Comparison of ENCODE assay signal across 20 cellular contexts in the genomic region with DNA sequence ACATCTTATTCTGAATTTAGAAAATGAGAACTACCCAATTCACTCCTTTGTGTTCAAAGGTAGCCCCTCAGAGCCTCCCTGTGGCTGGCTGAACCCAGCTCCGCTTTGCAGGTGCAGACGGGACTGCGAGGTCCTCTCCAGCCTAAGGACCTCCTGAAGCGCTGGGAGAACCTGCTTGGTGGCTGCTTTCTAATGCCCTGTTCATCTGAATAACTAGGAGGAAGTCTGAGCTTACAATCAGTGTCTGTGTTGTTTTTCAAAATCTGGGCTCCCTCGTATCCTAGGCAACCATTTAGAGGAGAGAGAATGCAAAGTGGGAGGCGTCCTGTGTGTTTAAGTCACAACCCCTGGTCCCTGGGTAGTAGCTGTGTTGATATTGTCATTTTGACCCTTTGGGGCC.
"Had no signal": no experiment of that assay in that cellular context is flagged by ENCODE, and none has a peak within 500 bp of the region (broad histone marks: within the 10 kb centered on the region; RNA-seq: fewer than 3 reads in every experiment).

No MANE protein-coding gene starts in this region.

- H3K79me2 ChIP-seq: parathyroid adenoma had no signal

- H3K27me3 ChIP-seq: suprapubic skin, transverse colon, uterus had no signal

- H3K4me2 ChIP-seq: smooth muscle cell had no signal

- H3K4me3 Mint-ChIP-seq: activated B cell treated with CpG ODN at 0.5 μM for 24 hours; activated CD4-positive, alpha-beta memory T cell treated with anti-CD3 and anti-CD28 coated beads for 36 hours; activated naive CD8-positive, alpha-beta T cell treated with anti-CD3 and anti-CD28 coated beads for 36 hours; activated T-helper 17 cell treated with anti-CD3 and anti-CD28 coated beads, Interleukin-2, amount 50 U/mL, for 72 hours; dendritic cell treated with granulocyte-macrophage colony-stimulating factor and Interleukin-4, amounts not matched to agents 40 ng/mL and 50 ng/mL, for 4 days; mesothelial cell of epicardium; natural killer cell treated with Interleukin-12 subunit alpha and Interleukin-12 subunit beta and Interleukin-15 and Interleukin-18, amount 100 ng/mL, for 72 hours; stimulated activated naive CD8-positive, alpha-beta T cell treated with anti-CD3 and anti-CD28 coated beads, Interleukin-15, amount 100 ng/mL, for 72 hours had no signal

- H2AFZ ChIP-seq: parathyroid adenoma had no signal

- H3K27me3 Mint-ChIP-seq: activated B cell treated with CpG ODN at 0.5 μM for 24 hours; activated CD4-positive, alpha-beta memory T cell treated with anti-CD3 and anti-CD28 coated beads for 36 hours; activated naive CD8-positive, alpha-beta T cell treated with anti-CD3 and anti-CD28 coated beads for 36 hours; activated T-helper 17 cell treated with anti-CD3 and anti-CD28 coated beads, Interleukin-2, amount 50 U/mL, for 72 hours; dendritic cell treated with granulocyte-macrophage colony-stimulating factor and Interleukin-4, amounts not matched to agents 40 ng/mL and 50 ng/mL, for 4 days; natural killer cell treated with Interleukin-12 subunit alpha and Interleukin-12 subunit beta and Interleukin-15 and Interleukin-18, amount 100 ng/mL, for 72 hours; stimulated activated naive CD8-positive, alpha-beta T cell treated with anti-CD3 and anti-CD28 coated beads, Interleukin-15, amount 100 ng/mL, for 72 hours had no signal

- H3K4me1 Mint-ChIP-seq: activated B cell treated with CpG ODN at 0.5 μM for 24 hours; activated naive CD8-positive, alpha-beta T cell treated with anti-CD3 and anti-CD28 coated beads for 36 hours; activated T-helper 17 cell treated with anti-CD3 and anti-CD28 coated beads, Interleukin-2, amount 50 U/mL, for 72 hours; stimulated activated naive CD8-positive, alpha-beta T cell treated with anti-CD3 and anti-CD28 coated beads, Interleukin-15, amount 100 ng/mL, for 72 hours had no signal

- H3K27ac Mint-ChIP-seq: activated B cell treated with CpG ODN at 0.5 μM for 24 hours; activated CD4-positive, alpha-beta memory T cell treated with anti-CD3 and anti-CD28 coated beads for 36 hours; activated naive CD8-positive, alpha-beta T cell treated with anti-CD3 and anti-CD28 coated beads for 36 hours; activated T-helper 17 cell treated with anti-CD3 and anti-CD28 coated beads, Interleukin-2, amount 50 U/mL, for 72 hours; dendritic cell treated with granulocyte-macrophage colony-stimulating factor and Interleukin-4, amounts not matched to agents 40 ng/mL and 50 ng/mL, for 4 days; mesothelial cell of epicardium; natural killer cell treated with Interleukin-12 subunit alpha and Interleukin-12 subunit beta and Interleukin-15 and Interleukin-18, amount 100 ng/mL, for 72 hours; stimulated activated naive CD8-positive, alpha-beta T cell treated with anti-CD3 and anti-CD28 coated beads, Interleukin-15, amount 100 ng/mL, for 72 hours had no signal

- H3K4me3 ChIP-seq: lung, smooth muscle cell, suprapubic skin, transverse colon, uterus had no signal

- H3K9me3 ChIP-seq: uterus had no signal

- H3K9ac ChIP-seq: parathyroid adenoma had no signal

- H3K27ac ChIP-seq: parathyroid adenoma, suprapubic skin, transverse colon, uterus had no signal

- H3K36me3 ChIP-seq: suprapubic skin, transverse colon, uterus had no signal

- DNase-seq: activated B cell treated with CpG ODN at 0.5 μM for 24 hours; activated CD4-positive, alpha-beta memory T cell treated with anti-CD3 and anti-CD28 coated beads for 36 hours; activated CD4-positive, alpha-beta T cell treated with anti-CD3 and anti-CD28 coated beads for 4 hours; activated naive CD4-positive, alpha-beta T cell; activated naive CD8-positive, alpha-beta T cell treated with anti-CD3 and anti-CD28 coated beads for 36 hours; activated T-cell treated with anti-CD3 and anti-CD28 coated beads, Interleukin-2, amount 50 U/mL, for 1 hour; amniotic stem cell; effector memory CD4-positive, alpha-beta T cell; stimulated activated CD4-positive, alpha-beta T cell treated with anti-CD3 and anti-CD28 coated beads, Interleukin-4, amount 100 ng/mL, for 1 hour; stimulated activated naive CD8-positive, alpha-beta T cell treated with anti-CD3 and anti-CD28 coated beads, Interleukin-15, amount 100 ng/mL, for 72 hours; transverse colon; uterus had no signal

- H3K4me1 ChIP-seq: parathyroid adenoma, suprapubic skin, transverse colon, uterus had no signal
